ENCODE assay signal across 9 cellular contexts in the genomic region with DNA sequence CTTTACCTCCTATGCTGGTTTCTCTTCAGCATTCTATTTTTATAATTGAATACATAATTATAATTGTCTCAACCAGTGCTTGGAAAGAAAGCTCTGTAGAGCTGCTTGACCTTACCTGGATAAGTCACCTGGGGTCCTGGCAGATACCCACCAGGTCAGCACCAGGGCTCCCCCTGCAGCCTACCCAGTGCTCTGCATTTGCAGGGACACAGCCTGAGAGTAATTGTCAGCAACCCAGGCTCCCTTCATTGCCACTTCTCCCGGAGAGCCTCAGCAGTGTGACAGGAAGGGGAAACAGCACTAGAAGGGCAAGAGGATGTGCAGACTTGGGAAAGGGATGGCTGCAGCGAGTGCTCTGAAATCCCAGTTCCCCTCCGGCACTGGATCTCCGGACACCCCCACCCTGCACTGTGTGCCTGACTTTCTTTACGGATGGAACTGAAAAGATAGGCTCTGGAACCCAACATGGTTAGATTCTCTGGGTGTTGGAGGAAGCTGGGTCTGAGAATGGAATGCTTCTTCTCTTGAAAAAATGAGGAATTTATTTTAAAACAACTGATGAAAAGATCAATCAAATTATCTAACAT. TPM values are rescaled to one million over a fixed set of nuclear protein-coding genes. Genes with fewer than 3 reads are reported as not detected.
DNase-seq lines count a peak whose midpoint lies in the region; ATAC-seq, FAIRE-seq and TF ChIP-seq lines count a peak whose summit lies in the region.
"Had no signal": no experiment of that assay in that cellular context is flagged by ENCODE, and none has a peak within 500 bp of the region (broad histone marks: within the 10 kb centered on the region; RNA-seq: fewer than 3 reads in every experiment).

No MANE protein-coding gene starts in this region.

- H3K4me1 Mint-ChIP-seq in stimulated activated effector memory CD8-positive, alpha-beta T cell treated with anti-CD3 and anti-CD28 coated beads, Interleukin-12 subunit alpha, Interleukin-12 subunit beta, amount 100 ng/mL, for 72 hours: peaks cover 6% of the 10 kb centered on the region

- H3K4me3 ChIP-seq in GM12864 (ENCODE audit: low read depth, low read length): no peak overlapping the region

- TF ChIP-seq CTCF in GM12864 (IDR thresholded peaks at IDR 0.05; ENCODE audit: low read depth, low read length, missing control alignments): peak; percentile 75
- TF ChIP-seq CTCF in foreskin keratinocyte (conservative IDR thresholded peaks at IDR 0.05): peak; percentile 57

- no peaks in the 10 kb centered on the region for H3K4me1 ChIP-seq in foreskin keratinocyte

- DNase-seq in ACHN (peak; percentile 35), GM12864 (ENCODE audit: low read depth) (no peak), UCSD-AML1 (lab: John Stamatoyannopoulos, UW; ENCODE audit: unreplicated experiment) (peak; percentile 26), foreskin keratinocyte (no peak), GM19239 (ENCODE audit: insufficient read length, low spot score) (no peak)
- peak in 1 of 2 donors; percentile 57 for DNase-seq in stimulated activated effector memory CD8-positive, alpha-beta T cell treated with anti-CD3 and anti-CD28 coated beads, Interleukin-12 subunit alpha, Interleukin-12 subunit beta, amount 100 ng/mL, for 72 hours (ENCODE audit: low spot score in 2 of 2)

- ATAC-seq in HG03175 (IDR thresholded peaks at IDR 0.05; ENCODE audit: unreplicated experiment) (peak; percentile 49), foreskin keratinocyte (peak; percentile 67), HG03280 (IDR thresholded peaks at IDR 0.05; ENCODE audit: unreplicated experiment) (no peak)
- peak; percentile 71 for ATAC-seq in stimulated activated effector memory CD8-positive, alpha-beta T cell treated with anti-CD3 and anti-CD28 coated beads, Interleukin-12 subunit alpha, Interleukin-12 subunit beta, amount 100 ng/mL, for 72 hours

- no peaks in the 10 kb centered on the region for H3K36me3 Mint-ChIP-seq in stimulated activated effector memory CD8-positive, alpha-beta T cell treated with anti-CD3 and anti-CD28 coated beads, Interleukin-12 subunit alpha, Interleukin-12 subunit beta, amount 100 ng/mL, for 72 hours

- in situ Hi-C loops in ACHN (cut with HindIII; ENCODE audit: low pct_ligation_motif_present, low pct_unique_long_range_greater_than_20kb, low sequenced_read_pairs): no loop called here

- no peak overlapping the region for H3K27ac ChIP-seq in foreskin keratinocyte

- H3K9me3 Mint-ChIP-seq in stimulated activated effector memory CD8-positive, alpha-beta T cell treated with anti-CD3 and anti-CD28 coated beads, Interleukin-12 subunit alpha, Interleukin-12 subunit beta, amount 100 ng/mL, for 72 hours: no peaks in the 10 kb centered on the region

- FAIRE-seq in GM19239 (lab: Jason Lieb, UNC): no peak
- FAIRE-seq: colon had no signal

- H3K27ac Mint-ChIP-seq in stimulated activated effector memory CD8-positive, alpha-beta T cell treated with anti-CD3 and anti-CD28 coated beads, Interleukin-12 subunit alpha, Interleukin-12 subunit beta, amount 100 ng/mL, for 72 hours: no peak overlapping the region

- peaks cover 21% of the 10 kb centered on the region for H3K27me3 ChIP-seq in foreskin keratinocyte

- H3K4me3 Mint-ChIP-seq in stimulated activated effector memory CD8-positive, alpha-beta T cell treated with anti-CD3 and anti-CD28 coated beads, Interleukin-12 subunit alpha, Interleukin-12 subunit beta, amount 100 ng/mL, for 72 hours: no peak overlapping the region

RNA-seq across cellular contexts. Expression of a gene that starts 11.4 kb away (rescaled TPM):
- total RNA-seq in foreskin keratinocyte: not detected in 2 replicates
- not detected in 2 replicates for polyA plus RNA-seq in foreskin keratinocyte

RNA-seq across cellular contexts. Expression of a gene that starts 22.6 kb away (rescaled TPM):
- total RNA-seq in foreskin keratinocyte: 188 and 213 TPM in 2 replicates
- 140 and 151 TPM in 2 replicates for polyA plus RNA-seq in foreskin keratinocyte

RNA-seq across cellular contexts. Expression of a gene that starts 35.8 kb away (rescaled TPM):
- 0.32 and 0.75 TPM in 2 replicates for total RNA-seq in foreskin keratinocyte
- polyA plus RNA-seq in foreskin keratinocyte: 0.20 and 0.35 TPM in 2 replicates

RNA-seq across cellular contexts. Expression of a gene that starts 41.1 kb away (rescaled TPM):
- 159 and 166 TPM in 2 replicates for total RNA-seq in foreskin keratinocyte
- polyA plus RNA-seq in foreskin keratinocyte: 318 and 322 TPM in 2 replicates

RNA-seq across cellular contexts. Expression of a gene that starts 44.0 kb away (rescaled TPM):
- 19.6 and 21.8 TPM in 2 replicates for total RNA-seq in foreskin keratinocyte
- polyA plus RNA-seq in foreskin keratinocyte: 8.1 and 8.5 TPM in 2 replicates

Comparison
In these comparisons a context has a peak if more than half of its experiments do, and no peak if none do; other contexts are left out.
1. DNase-seq: peak in ACHN (single experiment) and UCSD-AML1 (single experiment); none in GM12864 (single experiment), foreskin keratinocyte (0 of 2) and GM19239 (single experiment).